Comparison of ENCODE assay signal across 25 cellular contexts in the genomic region with DNA sequence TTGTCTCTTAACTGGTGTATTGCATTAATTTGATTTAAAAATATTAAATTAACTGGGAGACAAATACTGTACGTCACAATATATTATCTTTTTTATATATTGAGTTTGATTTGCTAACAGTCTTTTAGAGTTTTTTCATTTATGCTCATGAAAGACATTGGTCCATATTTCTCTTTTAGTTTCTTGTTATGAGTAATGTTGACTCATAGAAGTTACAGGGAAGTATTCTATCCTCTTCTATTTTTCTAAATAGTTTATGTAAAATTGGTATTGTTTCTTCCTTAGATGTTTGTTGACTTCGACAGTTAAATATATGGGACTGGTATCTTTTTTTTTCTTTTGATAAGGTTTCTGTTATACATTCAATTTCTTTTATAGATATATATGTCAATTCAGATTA.
DNase-seq lines count a peak whose midpoint lies in the region; ATAC-seq and TF ChIP-seq lines count a peak whose summit lies in the region.
"Had no signal": no experiment of that assay in that cellular context is flagged by ENCODE, and none has a peak within 500 bp of the region (broad histone marks: within the 10 kb centered on the region; RNA-seq: fewer than 3 reads in every experiment).

No MANE protein-coding gene starts in this region.

- no peaks in the 10 kb centered on the region for H3K9me2 ChIP-seq in SK-N-SH

- H3K4me3 ChIP-seq in SK-N-SH (ENCODE audit: low read depth in 2 of 2, low read length in 1 of 2), result no peak overlapping the region
- no peak overlapping the region for H3K4me3 ChIP-seq in fibroblast of the aortic adventitia (ENCODE audit: low read depth, low read length)
- H3K4me3 ChIP-seq: HAP-1, right lobe of liver, transverse colon had no signal

- H3K36me3 ChIP-seq in SK-N-SH (replicated peaks in 1 of 2; ENCODE audit: control insufficient read depth in 1 of 2, insufficient read depth in 2 of 2, low read length in 1 of 2), result no peaks in the 10 kb centered on the region
- H3K36me3 ChIP-seq: BE2C, brain microvascular endothelial cell, HAP-1, right lobe of liver, transverse colon had no signal

- no peak for DNase-seq in SK-N-SH
- peak; percentile 38 for DNase-seq in RKO (ENCODE audit: low spot score)
- peak; percentile 25 for DNase-seq in fibroblast of the aortic adventitia (ENCODE audit: low read depth)
- DNase-seq in iPS-NIHi7 (ENCODE audit: extremely low spot score), result no peak
- no peak for DNase-seq in EL
- DNase-seq in 8988T, result no peak
- DNase-seq: activated CD4-positive, alpha-beta T cell treated with anti-CD3 and anti-CD28 coated beads, Interleukin-2, amount 10 ng/mL, durations not matched to agents 24 days and 14 days; activated naive CD4-positive, alpha-beta T cell; activated T-cell treated with anti-CD3 and anti-CD28 coated beads, Interleukin-2, amount 50 U/mL, for 48 hours; BE2C; brain microvascular endothelial cell; Caco-2; DND-41; effector CD8-positive, alpha-beta T cell; NCI-H526 treated with DMSO at 0.1 percent for 48 hours; posterior cingulate gyrus; right lobe of liver; RPMI8226; stimulated activated CD8-positive, alpha-beta memory T cell treated with anti-CD3 and anti-CD28 coated beads, Interleukin-4, amount 100 ng/mL, for 48 hours; transverse colon had no signal

- no peak for ATAC-seq in SK-N-SH treated with all-trans-retinoic acid at 6 μM for 48 hours
- no peak for ATAC-seq in HG02870 (IDR thresholded peaks at IDR 0.05; ENCODE audit: unreplicated experiment)
- ATAC-seq: right lobe of liver had no signal

- 24% methylated on average over 2 of the region's 2 CpGs for WGBS in SK-N-SH (ENCODE audit: low lambda C conversion rate)

- no peaks in the 10 kb centered on the region for H4K20me1 ChIP-seq in SK-N-SH (ENCODE audit: insufficient read depth)

- TF ChIP-seq EP300 in SK-N-SH (IDR thresholded peaks at IDR 0.05; ENCODE audit: borderline replicate concordance in 1 of 2, low read depth in 1 of 2, low read length in 1 of 2), result no peak

- TF ChIP-seq CTCF in SK-N-SH (IDR thresholded peaks at IDR 0.05) (no peak), fibroblast of the aortic adventitia (IDR thresholded peaks at IDR 0.05; ENCODE audit: insufficient read depth, low read length) (no peak)

- H2AFZ ChIP-seq in SK-N-SH (ENCODE audit: low read depth), result no peak overlapping the region

- H3K27ac ChIP-seq in SK-N-SH (ENCODE audit: low read depth in 2 of 2, low read length in 1 of 2), result 0 out of 4 replicates have a peak overlapping the region, but pooled peaks of 1 of the 2 experiments have one; percentile 20
- H3K27ac ChIP-seq: 22Rv1, brain microvascular endothelial cell, right lobe of liver, transverse colon, VCaP had no signal

- H3K27me3 ChIP-seq in SK-N-SH (ENCODE audit: insufficient read depth), result no peaks in the 10 kb centered on the region
- H3K27me3 ChIP-seq: BE2C, brain microvascular endothelial cell, right lobe of liver, transverse colon had no signal

- CTCF ChIA-PET in SK-N-SH (lab: Yijun Ruan, JAX), result no interaction called here

- H3K79me2 ChIP-seq in SK-N-SH (ENCODE audit: insufficient read depth), result no peaks in the 10 kb centered on the region

- H3F3A ChIP-seq in SK-N-SH (replicated peaks; ENCODE audit: insufficient read depth), result peaks cover 31% of the 10 kb centered on the region

- H3K9ac ChIP-seq in SK-N-SH, result no peak overlapping the region

- H3K4me2 ChIP-seq in SK-N-SH, result no peak overlapping the region

- H3K9me3 ChIP-seq in SK-N-SH, result peaks cover 8% of the 10 kb centered on the region
- H3K9me3 ChIP-seq: BE2C, Caco-2, HAP-1, transverse colon had no signal

- POLR2A ChIA-PET in SK-N-SH (lab: Yijun Ruan, JAX), result no interaction called here

- TF ChIP-seq RAD21 in SK-N-SH (IDR thresholded peaks at IDR 0.05; ENCODE audit: low read length), result no peak

- H3K4me1 ChIP-seq in SK-N-SH (ENCODE audit: control insufficient read depth in 1 of 2, insufficient read depth in 2 of 2, low read depth in 1 of 2, low read length in 1 of 2), result peaks cover 0 to 4% of the 10 kb centered on the region in 2 experiments; a peak in 1 of 4 replicates
- H3K4me1 ChIP-seq: BE2C, Caco-2, right lobe of liver had no signal

TF ChIP-seq in SK-N-SH, 30 proteins besides CTCF, POLR2A, EP300 and RAD21:
- peak; percentile 32; the same call in 1 of the 2 replicates for TF ChIP-seq FOSL2 (IDR thresholded peaks at IDR 0.05; ENCODE audit: borderline replicate concordance, low read depth)
- no peak for TF ChIP-seq CHD2 (IDR thresholded peaks at IDR 0.05; ENCODE audit: low read length, partially characterized antibody)

TF ChIP-seq in SK-N-SH treated with all-trans-retinoic acid at 6 μM for 48 hours, 23 proteins besides CTCF, POLR2A, EP300 and RAD21 (continues in another document):
- TF ChIP-seq ZFP30 (CRISPR knock-in tag; IDR thresholded peaks at IDR 0.05) (no peak), ZFP3 (CRISPR knock-in tag; IDR thresholded peaks at IDR 0.05) (no peak), TOX (CRISPR knock-in tag; IDR thresholded peaks at IDR 0.05; ENCODE audit: borderline replicate concordance) (no peak), ESRRG (CRISPR knock-in tag; IDR thresholded peaks at IDR 0.05) (no peak), ZNF70 (CRISPR knock-in tag; IDR thresholded peaks at IDR 0.05) (no peak), CSDC2 (CRISPR knock-in tag; IDR thresholded peaks at IDR 0.05) (no peak), GLIS3 (CRISPR knock-in tag; IDR thresholded peaks at IDR 0.05) (no peak), TCF4 (CRISPR knock-in tag; IDR thresholded peaks at IDR 0.05; ENCODE audit: borderline replicate concordance) (no peak)
- TF ChIP-seq, protein P1, sequence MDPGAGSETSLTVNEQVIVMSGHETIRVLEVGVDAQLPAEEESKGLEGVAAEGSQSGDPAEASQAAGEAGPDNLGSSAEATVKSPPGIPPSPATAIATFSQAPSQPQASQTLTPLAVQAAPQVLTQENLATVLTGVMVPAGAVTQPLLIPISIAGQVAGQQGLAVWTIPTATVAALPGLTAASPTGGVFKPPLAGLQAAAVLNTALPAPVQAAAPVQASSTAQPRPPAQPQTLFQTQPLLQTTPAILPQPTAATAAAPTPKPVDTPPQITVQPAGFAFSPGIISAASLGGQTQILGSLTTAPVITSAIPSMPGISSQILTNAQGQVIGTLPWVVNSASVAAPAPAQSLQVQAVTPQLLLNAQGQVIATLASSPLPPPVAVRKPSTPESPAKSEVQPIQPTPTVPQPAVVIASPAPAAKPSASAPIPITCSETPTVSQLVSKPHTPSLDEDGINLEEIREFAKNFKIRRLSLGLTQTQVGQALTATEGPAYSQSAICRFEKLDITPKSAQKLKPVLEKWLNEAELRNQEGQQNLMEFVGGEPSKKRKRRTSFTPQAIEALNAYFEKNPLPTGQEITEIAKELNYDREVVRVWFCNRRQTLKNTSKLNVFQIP (CRISPR knock-in tag; IDR thresholded peaks at IDR 0.05; ENCODE audit: borderline replicate concordance, low read depth), result no peak
- TF ChIP-seq, protein P2, sequence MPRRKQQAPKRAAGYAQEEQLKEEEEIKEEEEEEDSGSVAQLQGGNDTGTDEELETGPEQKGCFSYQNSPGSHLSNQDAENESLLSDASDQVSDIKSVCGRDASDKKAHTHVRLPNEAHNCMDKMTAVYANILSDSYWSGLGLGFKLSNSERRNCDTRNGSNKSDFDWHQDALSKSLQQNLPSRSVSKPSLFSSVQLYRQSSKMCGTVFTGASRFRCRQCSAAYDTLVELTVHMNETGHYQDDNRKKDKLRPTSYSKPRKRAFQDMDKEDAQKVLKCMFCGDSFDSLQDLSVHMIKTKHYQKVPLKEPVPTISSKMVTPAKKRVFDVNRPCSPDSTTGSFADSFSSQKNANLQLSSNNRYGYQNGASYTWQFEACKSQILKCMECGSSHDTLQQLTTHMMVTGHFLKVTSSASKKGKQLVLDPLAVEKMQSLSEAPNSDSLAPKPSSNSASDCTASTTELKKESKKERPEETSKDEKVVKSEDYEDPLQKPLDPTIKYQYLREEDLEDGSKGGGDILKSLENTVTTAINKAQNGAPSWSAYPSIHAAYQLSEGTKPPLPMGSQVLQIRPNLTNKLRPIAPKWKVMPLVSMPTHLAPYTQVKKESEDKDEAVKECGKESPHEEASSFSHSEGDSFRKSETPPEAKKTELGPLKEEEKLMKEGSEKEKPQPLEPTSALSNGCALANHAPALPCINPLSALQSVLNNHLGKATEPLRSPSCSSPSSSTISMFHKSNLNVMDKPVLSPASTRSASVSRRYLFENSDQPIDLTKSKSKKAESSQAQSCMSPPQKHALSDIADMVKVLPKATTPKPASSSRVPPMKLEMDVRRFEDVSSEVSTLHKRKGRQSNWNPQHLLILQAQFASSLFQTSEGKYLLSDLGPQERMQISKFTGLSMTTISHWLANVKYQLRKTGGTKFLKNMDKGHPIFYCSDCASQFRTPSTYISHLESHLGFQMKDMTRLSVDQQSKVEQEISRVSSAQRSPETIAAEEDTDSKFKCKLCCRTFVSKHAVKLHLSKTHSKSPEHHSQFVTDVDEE (CRISPR knock-in tag; IDR thresholded peaks at IDR 0.05), result no peak
- TF ChIP-seq, protein P3, sequence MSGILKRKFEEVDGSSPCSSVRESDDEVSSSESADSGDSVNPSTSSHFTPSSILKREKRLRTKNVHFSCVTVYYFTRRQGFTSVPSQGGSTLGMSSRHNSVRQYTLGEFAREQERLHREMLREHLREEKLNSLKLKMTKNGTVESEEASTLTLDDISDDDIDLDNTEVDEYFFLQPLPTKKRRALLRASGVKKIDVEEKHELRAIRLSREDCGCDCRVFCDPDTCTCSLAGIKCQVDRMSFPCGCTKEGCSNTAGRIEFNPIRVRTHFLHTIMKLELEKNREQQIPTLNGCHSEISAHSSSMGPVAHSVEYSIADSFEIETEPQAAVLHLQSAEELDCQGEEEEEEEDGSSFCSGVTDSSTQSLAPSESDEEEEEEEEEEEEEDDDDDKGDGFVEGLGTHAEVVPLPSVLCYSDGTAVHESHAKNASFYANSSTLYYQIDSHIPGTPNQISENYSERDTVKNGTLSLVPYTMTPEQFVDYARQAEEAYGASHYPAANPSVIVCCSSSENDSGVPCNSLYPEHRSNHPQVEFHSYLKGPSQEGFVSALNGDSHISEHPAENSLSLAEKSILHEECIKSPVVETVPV (CRISPR knock-in tag; IDR thresholded peaks at IDR 0.05), result no peak
- TF ChIP-seq, protein P4, sequence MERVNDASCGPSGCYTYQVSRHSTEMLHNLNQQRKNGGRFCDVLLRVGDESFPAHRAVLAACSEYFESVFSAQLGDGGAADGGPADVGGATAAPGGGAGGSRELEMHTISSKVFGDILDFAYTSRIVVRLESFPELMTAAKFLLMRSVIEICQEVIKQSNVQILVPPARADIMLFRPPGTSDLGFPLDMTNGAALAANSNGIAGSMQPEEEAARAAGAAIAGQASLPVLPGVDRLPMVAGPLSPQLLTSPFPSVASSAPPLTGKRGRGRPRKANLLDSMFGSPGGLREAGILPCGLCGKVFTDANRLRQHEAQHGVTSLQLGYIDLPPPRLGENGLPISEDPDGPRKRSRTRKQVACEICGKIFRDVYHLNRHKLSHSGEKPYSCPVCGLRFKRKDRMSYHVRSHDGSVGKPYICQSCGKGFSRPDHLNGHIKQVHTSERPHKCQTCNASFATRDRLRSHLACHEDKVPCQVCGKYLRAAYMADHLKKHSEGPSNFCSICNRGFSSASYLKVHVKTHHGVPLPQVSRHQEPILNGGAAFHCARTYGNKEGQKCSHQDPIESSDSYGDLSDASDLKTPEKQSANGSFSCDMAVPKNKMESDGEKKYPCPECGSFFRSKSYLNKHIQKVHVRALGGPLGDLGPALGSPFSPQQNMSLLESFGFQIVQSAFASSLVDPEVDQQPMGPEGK (CRISPR knock-in tag; IDR thresholded peaks at IDR 0.05; ENCODE audit: borderline replicate concordance), result no peak

Comparison
In these comparisons a context has a peak if more than half of its experiments do, and no peak if none do; other contexts are left out.
1. DNase-seq: peak in RKO (single experiment) and fibroblast of the aortic adventitia (single experiment); none in SK-N-SH (single experiment), iPS-NIHi7 (single experiment), EL (single experiment) and 8988T (single experiment).